In genomic region chr20:58407201-58407873, GRCh38 we compare ENCODE assay signal across 1 cellular context.
TF ChIP-seq lines count a peak whose summit lies in the region.

No MANE protein-coding gene starts in this region.

TF ChIP-seq in K562, 482 proteins besides CTCF, POLR2A, EP300 and RAD21 (continued from another document and continues in another):
- TF ChIP-seq NR3C1 (CRISPR knock-in tag; IDR thresholded peaks at IDR 0.05): no peak
- TF ChIP-seq OTX1 (CRISPR knock-in tag; IDR thresholded peaks at IDR 0.05): no peak
- no peak for TF ChIP-seq U2AF1 (optimal IDR thresholded peaks at IDR 0.05; ENCODE audit: low read depth, low read length)
- TF ChIP-seq ETS1 (conservative IDR thresholded peaks at IDR 0.05; ENCODE audit: control insufficient read depth, low read depth, low read length): no peak
- TF ChIP-seq PTBP1 (IDR thresholded peaks at IDR 0.05; ENCODE audit: low read depth, low read length): no peak
- no peak for TF ChIP-seq ZNF518B (CRISPR knock-in tag; IDR thresholded peaks at IDR 0.05)
- TF ChIP-seq ZNF124 (CRISPR knock-in tag; IDR thresholded peaks at IDR 0.05): no peak
- TF ChIP-seq NR2F6 (CRISPR knock-in tag; IDR thresholded peaks at IDR 0.05): no peak
- no peak for TF ChIP-seq RFX7 (CRISPR knock-in tag; IDR thresholded peaks at IDR 0.05)
- TF ChIP-seq NKRF (IDR thresholded peaks at IDR 0.05; ENCODE audit: borderline replicate concordance): no peak
- TF ChIP-seq ZNF79 (CRISPR knock-in tag; IDR thresholded peaks at IDR 0.05; ENCODE audit: low read depth): no peak
- TF ChIP-seq KLF16 (IDR thresholded peaks at IDR 0.05): no peak
- TF ChIP-seq COPS2 (conservative IDR thresholded peaks at IDR 0.05): no peak
- TF ChIP-seq STAT6 (CRISPR knock-in tag; IDR thresholded peaks at IDR 0.05): no peak
- TF ChIP-seq MCM2 (IDR thresholded peaks at IDR 0.05; ENCODE audit: low read depth): no peak
- no peak for TF ChIP-seq ZNF584 (CRISPR knock-in tag; IDR thresholded peaks at IDR 0.05; ENCODE audit: low read depth)
- no peak for TF ChIP-seq ZFP30 (CRISPR knock-in tag; IDR thresholded peaks at IDR 0.05; ENCODE audit: borderline replicate concordance)
- TF ChIP-seq HES1 (IDR thresholded peaks at IDR 0.05; ENCODE audit: low read depth): no peak
- peak; percentile 80 for TF ChIP-seq PKNOX1 (IDR thresholded peaks at IDR 0.05)
- no peak for TF ChIP-seq TAF9B (IDR thresholded peaks at IDR 0.05; ENCODE audit: partially characterized antibody)
- TF ChIP-seq, protein P1, sequence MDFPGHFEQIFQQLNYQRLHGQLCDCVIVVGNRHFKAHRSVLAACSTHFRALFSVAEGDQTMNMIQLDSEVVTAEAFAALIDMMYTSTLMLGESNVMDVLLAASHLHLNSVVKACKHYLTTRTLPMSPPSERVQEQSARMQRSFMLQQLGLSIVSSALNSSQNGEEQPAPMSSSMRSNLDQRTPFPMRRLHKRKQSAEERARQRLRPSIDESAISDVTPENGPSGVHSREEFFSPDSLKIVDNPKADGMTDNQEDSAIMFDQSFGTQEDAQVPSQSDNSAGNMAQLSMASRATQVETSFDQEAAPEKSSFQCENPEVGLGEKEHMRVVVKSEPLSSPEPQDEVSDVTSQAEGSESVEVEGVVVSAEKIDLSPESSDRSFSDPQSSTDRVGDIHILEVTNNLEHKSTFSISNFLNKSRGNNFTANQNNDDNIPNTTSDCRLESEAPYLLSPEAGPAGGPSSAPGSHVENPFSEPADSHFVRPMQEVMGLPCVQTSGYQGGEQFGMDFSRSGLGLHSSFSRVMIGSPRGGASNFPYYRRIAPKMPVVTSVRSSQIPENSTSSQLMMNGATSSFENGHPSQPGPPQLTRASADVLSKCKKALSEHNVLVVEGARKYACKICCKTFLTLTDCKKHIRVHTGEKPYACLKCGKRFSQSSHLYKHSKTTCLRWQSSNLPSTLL (IDR thresholded peaks at IDR 0.05): no peak
- TF ChIP-seq ZNF282 (CRISPR knock-in tag; IDR thresholded peaks at IDR 0.05): no peak
- TF ChIP-seq PHF21A (IDR thresholded peaks at IDR 0.05; ENCODE audit: borderline replicate concordance, low read depth): no peak
- no peak for TF ChIP-seq RCOR1 (IDR thresholded peaks at IDR 0.05; ENCODE audit: borderline replicate concordance in 1 of 2, low read depth in 2 of 2, low read length in 2 of 2)
- TF ChIP-seq KLF6 (CRISPR knock-in tag; IDR thresholded peaks at IDR 0.05; ENCODE audit: borderline replicate concordance): no peak
- TF ChIP-seq PURB (CRISPR knock-in tag; IDR thresholded peaks at IDR 0.05; ENCODE audit: low read depth): no peak
- TF ChIP-seq ZNF609 (CRISPR knock-in tag; IDR thresholded peaks at IDR 0.05; ENCODE audit: borderline replicate concordance): no peak
- no peak for TF ChIP-seq ZNF184 (CRISPR knock-in tag; IDR thresholded peaks at IDR 0.05)
- no peak for TF ChIP-seq SIX5 (IDR thresholded peaks at IDR 0.05; ENCODE audit: borderline replicate concordance in 1 of 2, insufficient read depth in 1 of 2, low read depth in 1 of 2, low read length in 2 of 2)
- no peak for TF ChIP-seq CBX8 (IDR thresholded peaks at IDR 0.05; ENCODE audit: borderline replicate concordance, extremely low read depth, low read depth, low read length, poor library complexity, severe bottlenecking)
- TF ChIP-seq, protein P2, sequence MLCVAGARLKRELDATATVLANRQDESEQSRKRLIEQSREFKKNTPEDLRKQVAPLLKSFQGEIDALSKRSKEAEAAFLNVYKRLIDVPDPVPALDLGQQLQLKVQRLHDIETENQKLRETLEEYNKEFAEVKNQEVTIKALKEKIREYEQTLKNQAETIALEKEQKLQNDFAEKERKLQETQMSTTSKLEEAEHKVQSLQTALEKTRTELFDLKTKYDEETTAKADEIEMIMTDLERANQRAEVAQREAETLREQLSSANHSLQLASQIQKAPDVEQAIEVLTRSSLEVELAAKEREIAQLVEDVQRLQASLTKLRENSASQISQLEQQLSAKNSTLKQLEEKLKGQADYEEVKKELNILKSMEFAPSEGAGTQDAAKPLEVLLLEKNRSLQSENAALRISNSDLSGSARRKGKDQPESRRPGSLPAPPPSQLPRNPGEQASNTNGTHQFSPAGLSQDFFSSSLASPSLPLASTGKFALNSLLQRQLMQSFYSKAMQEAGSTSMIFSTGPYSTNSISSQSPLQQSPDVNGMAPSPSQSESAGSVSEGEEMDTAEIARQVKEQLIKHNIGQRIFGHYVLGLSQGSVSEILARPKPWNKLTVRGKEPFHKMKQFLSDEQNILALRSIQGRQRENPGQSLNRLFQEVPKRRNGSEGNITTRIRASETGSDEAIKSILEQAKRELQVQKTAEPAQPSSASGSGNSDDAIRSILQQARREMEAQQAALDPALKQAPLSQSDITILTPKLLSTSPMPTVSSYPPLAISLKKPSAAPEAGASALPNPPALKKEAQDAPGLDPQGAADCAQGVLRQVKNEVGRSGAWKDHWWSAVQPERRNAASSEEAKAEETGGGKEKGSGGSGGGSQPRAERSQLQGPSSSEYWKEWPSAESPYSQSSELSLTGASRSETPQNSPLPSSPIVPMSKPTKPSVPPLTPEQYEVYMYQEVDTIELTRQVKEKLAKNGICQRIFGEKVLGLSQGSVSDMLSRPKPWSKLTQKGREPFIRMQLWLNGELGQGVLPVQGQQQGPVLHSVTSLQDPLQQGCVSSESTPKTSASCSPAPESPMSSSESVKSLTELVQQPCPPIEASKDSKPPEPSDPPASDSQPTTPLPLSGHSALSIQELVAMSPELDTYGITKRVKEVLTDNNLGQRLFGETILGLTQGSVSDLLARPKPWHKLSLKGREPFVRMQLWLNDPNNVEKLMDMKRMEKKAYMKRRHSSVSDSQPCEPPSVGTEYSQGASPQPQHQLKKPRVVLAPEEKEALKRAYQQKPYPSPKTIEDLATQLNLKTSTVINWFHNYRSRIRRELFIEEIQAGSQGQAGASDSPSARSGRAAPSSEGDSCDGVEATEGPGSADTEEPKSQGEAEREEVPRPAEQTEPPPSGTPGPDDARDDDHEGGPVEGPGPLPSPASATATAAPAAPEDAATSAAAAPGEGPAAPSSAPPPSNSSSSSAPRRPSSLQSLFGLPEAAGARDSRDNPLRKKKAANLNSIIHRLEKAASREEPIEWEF (CRISPR knock-in tag; IDR thresholded peaks at IDR 0.05): no peak
- no peak for TF ChIP-seq EWSR1 (IDR thresholded peaks at IDR 0.05; ENCODE audit: borderline replicate concordance, low read depth, partially characterized antibody)
- TF ChIP-seq BRD4 (IDR thresholded peaks at IDR 0.05): no peak
- peak; percentile 93 for TF ChIP-seq MEIS2 (IDR thresholded peaks at IDR 0.05; ENCODE audit: partially characterized antibody)
